Comparison of ENCODE assay signal across 27 cellular contexts in the genomic region with DNA sequence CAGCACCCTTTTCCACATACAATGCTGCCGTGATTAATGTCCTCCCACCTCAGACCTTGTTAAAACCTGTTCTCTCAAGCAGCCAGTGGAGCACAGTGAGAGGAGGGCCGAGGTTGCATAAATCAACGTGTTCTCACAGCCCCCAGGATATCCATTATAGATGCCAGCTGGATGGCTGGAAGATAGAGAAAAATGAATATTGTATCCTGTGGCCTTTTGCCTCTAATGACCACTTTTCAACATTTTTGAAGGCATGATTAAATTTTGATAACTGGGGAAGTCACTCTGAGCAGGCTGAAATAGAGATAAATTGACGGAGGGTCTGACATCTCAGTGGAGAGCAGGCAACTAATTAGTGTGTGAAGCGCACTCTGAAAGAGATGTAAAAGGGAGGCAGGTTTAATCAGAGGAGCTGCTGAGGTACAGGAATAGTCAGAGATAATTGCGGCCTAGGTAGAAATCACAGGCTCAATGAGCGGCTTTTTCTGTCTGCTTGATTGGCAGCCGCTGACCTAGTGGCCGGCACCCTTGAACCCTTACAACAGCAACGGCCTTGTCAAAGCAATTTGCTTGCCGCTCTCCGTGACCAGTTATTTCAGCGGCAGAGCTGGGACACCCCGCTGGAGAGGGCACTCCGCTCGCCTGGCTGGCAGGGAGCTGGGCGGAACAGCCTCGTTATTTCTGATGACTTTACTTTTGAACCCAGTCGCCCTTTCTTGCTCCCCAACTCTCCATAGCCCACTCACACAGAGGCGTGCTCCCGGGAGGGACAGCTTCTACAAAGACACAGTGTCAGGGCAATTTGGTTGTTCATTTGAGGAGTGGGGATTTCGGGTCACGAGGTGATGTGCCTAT.
A peak's percentile ranks its signal among the peaks of the same experiment; 100 is the strongest.
DNase-seq lines count a peak whose midpoint lies in the region; ATAC-seq, FAIRE-seq and TF ChIP-seq lines count a peak whose summit lies in the region.
"Had no signal": no experiment of that assay in that cellular context is flagged by ENCODE, and none has a peak within 500 bp of the region (broad histone marks: within the 10 kb centered on the region; RNA-seq: fewer than 3 reads in every experiment).

No MANE protein-coding gene starts in this region.

- H3K36me3 Mint-ChIP-seq in nephron progenitor cell (ENCODE audit: low read depth) = no peaks in the 10 kb centered on the region
- no peaks in the 10 kb centered on the region for H3K36me3 Mint-ChIP-seq in activated naive CD4-positive, alpha-beta T cell treated with anti-CD3 and anti-CD28 coated beads for 36 hours (ENCODE audit: low read depth)
- H3K36me3 Mint-ChIP-seq in MCF 10A (ENCODE audit: insufficient read depth, unreplicated experiment) = no peaks in the 10 kb centered on the region
- H3K36me3 Mint-ChIP-seq in T-helper 17 cell (ENCODE audit: low read depth) = no peaks in the 10 kb centered on the region
- H3K36me3 Mint-ChIP-seq: activated naive CD4-positive, alpha-beta T cell treated with anti-CD3 and anti-CD28 coated beads, Interleukin-2, amount 50 U/mL, for 24 hours had no signal

- H3K27ac Mint-ChIP-seq in nephron progenitor cell (peak overlapping the region; percentile 10), MCF 10A (ENCODE audit: low read depth, unreplicated experiment) (no peak overlapping the region), T-helper 17 cell (no peak overlapping the region)
- no peak overlapping the region for H3K27ac Mint-ChIP-seq in activated naive CD4-positive, alpha-beta T cell treated with anti-CD3 and anti-CD28 coated beads for 36 hours
- H3K27ac Mint-ChIP-seq: activated naive CD4-positive, alpha-beta T cell treated with anti-CD3 and anti-CD28 coated beads, Interleukin-2, amount 50 U/mL, for 24 hours had no signal

- no peak for FAIRE-seq in bronchial epithelial cell (lab: Jason Lieb, UNC)
- FAIRE-seq: endothelial cell of umbilical vein, GM12891, H54, HepG2, small intestine had no signal

- no peaks in the 10 kb centered on the region for H3K9me3 ChIP-seq in T-helper 17 cell (ENCODE audit: control insufficient read depth, low read length, poor library complexity, severe bottlenecking)
- H3K9me3 ChIP-seq: BLaER1, upper lobe of right lung had no signal

- DNase-seq in COR-L47 (lab: John Stamatoyannopoulos, UW) (peak; percentile 21), NCI-H146 treated with DMSO at 0.1 percent for 48 hours (lab: John Stamatoyannopoulos, UW; ENCODE audit: unreplicated experiment) (peak; percentile 44), bronchial epithelial cell (ENCODE audit: low read depth) (peak; percentile 52), nephron progenitor cell (peak; percentile 33), MCF 10A (ENCODE audit: unreplicated experiment) (no peak), RPMI8226 (no peak), T-helper 17 cell (no peak)
- DNase-seq in activated naive CD4-positive, alpha-beta T cell treated with anti-CD3 and anti-CD28 coated beads for 36 hours = no peak
- DNase-seq: anterior cingulate cortex; dermis blood vessel endothelial cell; glutamatergic neuron; kidney glomerular epithelial cell; NCI-H1048; NCI-H2171 treated with DMSO at 0.1 percent for 48 hours; NCI-H748 treated with DMSO at 0.1 percent for 48 hours; nucleus accumbens; small intestine; stimulated activated CD4-positive, alpha-beta T cell treated with anti-CD3 and anti-CD28 coated beads, Interleukin-1b, Interleukin-23, amount 100 ng/mL, for 48 hours; T-helper 9 cell; upper lobe of right lung had no signal

- TF ChIP-seq CTCF in bronchial epithelial cell (IDR thresholded peaks at IDR 0.05; ENCODE audit: insufficient read depth, low read length, severe bottlenecking) (no peak), nephron progenitor cell (IDR thresholded peaks at IDR 0.05) (no peak), MCF 10A (IDR thresholded peaks at IDR 0.05; ENCODE audit: unreplicated experiment) (no peak)

- no peak overlapping the region for H3K4me3 ChIP-seq in bronchial epithelial cell (ENCODE audit: low read depth, low read length)
- H3K4me3 ChIP-seq: BLaER1, lung, upper lobe of right lung had no signal

- H3K27me3 ChIP-seq in bronchial epithelial cell (ENCODE audit: control insufficient read depth, insufficient read depth, low read length) = no peaks in the 10 kb centered on the region
- H3K27me3 ChIP-seq: BLaER1, upper lobe of right lung had no signal

- H3K36me3 ChIP-seq in bronchial epithelial cell (ENCODE audit: control insufficient read depth, insufficient read depth, low read length) = no peaks in the 10 kb centered on the region
- H3K36me3 ChIP-seq: BLaER1, upper lobe of right lung had no signal

- BruUV-seq in MCF 10A (replicated peaks; lab: Mats Ljungman, UMichigan) = no TSS peak

- CTCF ChIA-PET in activated naive CD4-positive, alpha-beta T cell treated with anti-CD3 and anti-CD28 coated beads for 36 hours (lab: Charles Lee) = no interaction called here
- CTCF ChIA-PET in MCF 10A (lab: Yijun Ruan, JAX) = interaction anchor here (0.7 kb wide), 1 partner anchor 12 kb away, joined by 3 read pairs; no protein-coding TSS in a partner anchor

- H3K9me3 Mint-ChIP-seq in nephron progenitor cell (no peaks in the 10 kb centered on the region), MCF 10A (ENCODE audit: unreplicated experiment) (no peaks in the 10 kb centered on the region)
- no peaks in the 10 kb centered on the region for H3K9me3 Mint-ChIP-seq in activated naive CD4-positive, alpha-beta T cell treated with anti-CD3 and anti-CD28 coated beads for 36 hours
- H3K9me3 Mint-ChIP-seq: activated naive CD4-positive, alpha-beta T cell treated with anti-CD3 and anti-CD28 coated beads, Interleukin-2, amount 50 U/mL, for 24 hours had no signal

- POLR2A ChIA-PET in MCF 10A (lab: Yijun Ruan, JAX) = interaction anchor here (1.0 kb wide), 1 partner anchor 10 kb away, joined by 3 read pairs; no protein-coding TSS in a partner anchor

- H3K4me1 Mint-ChIP-seq in nephron progenitor cell (peaks cover 36% of the 10 kb centered on the region), MCF 10A (ENCODE audit: insufficient read depth, unreplicated experiment) (peaks cover 21% of the 10 kb centered on the region), T-helper 17 cell (no peaks in the 10 kb centered on the region)
- H3K4me1 Mint-ChIP-seq in activated naive CD4-positive, alpha-beta T cell treated with anti-CD3 and anti-CD28 coated beads for 36 hours (ENCODE audit: low read depth) = no peaks in the 10 kb centered on the region
- H3K4me1 Mint-ChIP-seq: activated naive CD4-positive, alpha-beta T cell treated with anti-CD3 and anti-CD28 coated beads, Interleukin-2, amount 50 U/mL, for 24 hours had no signal

- H3K27me3 Mint-ChIP-seq in nephron progenitor cell (ENCODE audit: low read depth, poor library complexity) (peaks cover 3% of the 10 kb centered on the region), MCF 10A (ENCODE audit: insufficient read depth, unreplicated experiment) (no peaks in the 10 kb centered on the region), T-helper 17 cell (no peaks in the 10 kb centered on the region)
- H3K27me3 Mint-ChIP-seq in activated naive CD4-positive, alpha-beta T cell treated with anti-CD3 and anti-CD28 coated beads for 36 hours (ENCODE audit: low read depth) = no peaks in the 10 kb centered on the region

- intact Hi-C loops in activated naive CD4-positive, alpha-beta T cell treated with anti-CD3 and anti-CD28 coated beads for 36 hours (cut with micrococcal nuclease) = no loop called here
- intact Hi-C loops in MCF 10A (cut with micrococcal nuclease) = no loop called here

- no peak for ATAC-seq in T-helper 17 cell
- ATAC-seq: HepG2, upper lobe of right lung had no signal

- H3K4me3 Mint-ChIP-seq in nephron progenitor cell = no peak overlapping the region
- no peak overlapping the region for H3K4me3 Mint-ChIP-seq in activated naive CD4-positive, alpha-beta T cell treated with anti-CD3 and anti-CD28 coated beads for 36 hours
- H3K4me3 Mint-ChIP-seq in MCF 10A (ENCODE audit: unreplicated experiment) = no peak overlapping the region
- no peak overlapping the region for H3K4me3 Mint-ChIP-seq in T-helper 17 cell
- H3K4me3 Mint-ChIP-seq: activated naive CD4-positive, alpha-beta T cell treated with anti-CD3 and anti-CD28 coated beads, Interleukin-2, amount 50 U/mL, for 24 hours had no signal

Comparison
In these comparisons a context has a peak if more than half of its experiments do, and no peak if none do; other contexts are left out.
1. DNase-seq: peak in COR-L47 (single experiment), NCI-H146 treated with DMSO at 0.1 percent for 48 hours (single experiment), bronchial epithelial cell (single experiment) and nephron progenitor cell (single experiment); none in activated naive CD4-positive, alpha-beta T cell treated with anti-CD3 and anti-CD28 coated beads for 36 hours (single experiment), MCF 10A (single experiment), RPMI8226 (single experiment) and T-helper 17 cell (0 of 3).